In the genomic region with DNA sequence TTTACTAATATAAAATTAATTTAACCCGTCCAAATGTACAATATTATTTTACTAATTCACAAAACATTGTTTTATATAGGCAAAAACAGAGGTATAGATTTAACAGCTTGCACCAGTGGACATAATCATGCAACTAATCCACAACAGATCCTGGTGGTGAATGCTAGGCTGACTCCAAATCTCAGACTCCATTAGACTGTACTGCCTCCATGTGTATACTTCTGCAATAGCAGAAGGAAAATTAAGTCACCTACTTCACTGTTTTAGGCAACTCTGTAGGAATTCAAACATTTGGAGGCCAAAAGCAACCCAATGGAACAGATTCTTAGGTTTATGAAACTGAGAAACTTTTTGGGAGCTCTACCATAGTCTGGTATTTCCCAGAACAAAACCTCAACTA, we compare ENCODE assay signal across 8 cellular contexts. TPM values are rescaled to one million over a fixed set of nuclear protein-coding genes. Genes with fewer than 3 reads are reported as not detected.
A peak's percentile ranks its signal among the peaks of the same experiment; 100 is the strongest.
DNase-seq lines count a peak whose midpoint lies in the region; ATAC-seq, FAIRE-seq and TF ChIP-seq lines count a peak whose summit lies in the region.

No MANE protein-coding gene starts in this region.

- H3K4me3 ChIP-seq in WERI-Rb-1 (ENCODE audit: low read depth, low read length) (no peak overlapping the region), kidney (ENCODE audit: low read length in 2 of 2) (no peak overlapping the region)

- TF ChIP-seq CTCF in WERI-Rb-1 (IDR thresholded peaks at IDR 0.05; ENCODE audit: low read depth, low read length) (peak; percentile 62), kidney (IDR thresholded peaks at IDR 0.05; ENCODE audit: borderline replicate concordance, extremely low read depth, insufficient read depth) (peak; percentile 33), omental fat pad (IDR thresholded peaks at IDR 0.05) (peak in 1 of 3 donors; percentile 27)

- H3K9me3 ChIP-seq in WERI-Rb-1 (ENCODE audit: severe bottlenecking) (no peaks in the 10 kb centered on the region), kidney (ENCODE audit: control insufficient read depth in 1 of 2, low read length in 2 of 2) (no peaks in the 10 kb centered on the region)

- H3K36me3 ChIP-seq in WERI-Rb-1 (no peaks in the 10 kb centered on the region), kidney (ENCODE audit: control insufficient read depth in 1 of 2, insufficient read depth in 2 of 2, low read length in 2 of 2) (no peaks in the 10 kb centered on the region)

- FAIRE-seq in kidney (lab: Jason Lieb, UNC) = no peak

- H3K27me3 ChIP-seq in WERI-Rb-1 (ENCODE audit: insufficient read depth, low read depth, severe bottlenecking) = no peaks in the 10 kb centered on the region

- ATAC-seq in GM18909 (IDR thresholded peaks at IDR 0.05; ENCODE audit: poor library complexity, unreplicated experiment) (peak; percentile 71), GM18505 (IDR thresholded peaks at IDR 0.05; ENCODE audit: unreplicated experiment) (no peak), omental fat pad (ENCODE audit: low FRiP score) (no peak), HG03097 (IDR thresholded peaks at IDR 0.05; ENCODE audit: low FRiP score, unreplicated experiment) (no peak)

- H3K4me1 ChIP-seq in kidney (ENCODE audit: control insufficient read depth in 1 of 2, insufficient read depth in 1 of 2, low read depth in 1 of 2, low read length in 2 of 2) = no peaks in the 10 kb centered on the region

- no peak overlapping the region for H3K9ac ChIP-seq in kidney (ENCODE audit: low read length in 2 of 2)

- H3K27ac ChIP-seq in WERI-Rb-1 = no peak overlapping the region
- H3K27ac ChIP-seq in kidney (ENCODE audit: low read depth in 2 of 2, low read length in 2 of 2) = no peak overlapping the region

- DNase-seq in D341Med (ENCODE audit: low spot score) (peak; percentile 69), HuH-7 (ENCODE audit: low spot score) (peak; percentile 17), WERI-Rb-1 (peak; percentile 28), kidney (no peak), omental fat pad (ENCODE audit: low spot score) (no peak)

- no peak for TF ChIP-seq POLR2A in GM18505 (IDR thresholded peaks at IDR 0.05; ENCODE audit: borderline replicate concordance, extremely low read depth, insufficient read depth, insufficient read length)

- intact Hi-C loops in kidney (cut with DNase I) = no loop called here

RNA-seq across cellular contexts. Expression of a gene that starts 30.0 kb away (rescaled TPM):
- total RNA-seq in kidney (2.8 TPM), omental fat pad (1 to 10 TPM; 1.4 to 4.3 (median 2.5) TPM)
- polyA plus RNA-seq in kidney (ENCODE audit: insufficient read depth, low read depth, low replicate concordance) = not detected

RNA-seq across cellular contexts. Expression of a gene that starts 39.7 kb away (rescaled TPM):
- 16.6 TPM for total RNA-seq in kidney
- polyA plus RNA-seq in kidney (ENCODE audit: insufficient read depth, low read depth, low replicate concordance) = 10.2 TPM
- 10 to 100 TPM in 1 of 4 donors, 1 to 10 TPM in 3; 4.9 to 15.1 (median 8.8) TPM for total RNA-seq in omental fat pad

Comparison
In these comparisons a context has a peak if more than half of its experiments do, and no peak if none do; other contexts are left out.
1. DNase-seq: peak in D341Med (single experiment), HuH-7 (single experiment) and WERI-Rb-1 (single experiment); none in kidney (single experiment) and omental fat pad (single experiment).